In the genomic region with DNA sequence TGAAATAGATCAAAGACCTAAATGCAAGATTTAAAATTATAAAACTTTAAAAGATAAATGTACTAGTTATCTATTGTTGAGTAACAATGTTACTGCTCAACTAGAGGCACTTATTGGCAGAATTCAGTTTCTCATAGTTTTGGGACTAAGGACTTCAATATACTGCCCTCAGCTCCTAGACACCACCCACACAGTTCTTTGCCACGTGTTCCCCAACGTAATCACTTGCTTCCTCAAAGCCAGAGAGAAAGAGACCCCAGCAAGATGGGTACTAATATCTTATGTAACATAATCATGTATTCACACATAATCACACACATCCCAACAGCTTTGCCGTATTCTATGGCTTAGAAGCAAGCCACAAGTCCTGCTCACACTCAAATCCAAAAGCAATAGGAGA, we compare ENCODE assay signal across 15 cellular contexts. TPM values are rescaled to one million over a fixed set of nuclear protein-coding genes. Genes with fewer than 3 reads are reported as not detected.
DNase-seq lines count a peak whose midpoint lies in the region; ATAC-seq and TF ChIP-seq lines count a peak whose summit lies in the region.
"Had no signal": no experiment of that assay in that cellular context is flagged by ENCODE, and none has a peak within 500 bp of the region (broad histone marks: within the 10 kb centered on the region; RNA-seq: fewer than 3 reads in every experiment).

No MANE protein-coding gene starts in this region.

- no CpG with 5 or more reads among the region's 3 CpGs for WGBS in mesenchymal stem cell

- H3K4me3 ChIP-seq in mesenchymal stem cell (ENCODE audit: insufficient read depth in 1 of 2, low read depth in 1 of 2, low read length in 2 of 2) (no peak overlapping the region), upper lobe of right lung (no peak overlapping the region)
- H3K4me3 ChIP-seq: HAP-1 had no signal

- no peaks in the 10 kb centered on the region for H3K9me3 ChIP-seq in mesenchymal stem cell (ENCODE audit: control insufficient read depth, low read length)
- no peaks in the 10 kb centered on the region for H3K9me3 ChIP-seq in upper lobe of right lung
- H3K9me3 ChIP-seq: HAP-1 had no signal

- no peak overlapping the region for H2BK15ac ChIP-seq in mesenchymal stem cell (ENCODE audit: low read depth, poor library complexity, severe bottlenecking)

- no peak overlapping the region for H3K4me2 ChIP-seq in mesenchymal stem cell (ENCODE audit: low read length, poor library complexity, severe bottlenecking)
- H3K4me2 ChIP-seq: KMS-11 had no signal

- H3K27ac ChIP-seq in VCaP = peak overlapping the region; percentile 100
- no peak overlapping the region for H3K27ac ChIP-seq in mesenchymal stem cell (ENCODE audit: low read length, poor library complexity, severe bottlenecking)
- no peak overlapping the region for H3K27ac ChIP-seq in upper lobe of right lung
- H3K27ac ChIP-seq: KMS-11 had no signal

- H2BK120ac ChIP-seq in mesenchymal stem cell (ENCODE audit: low read depth, low read length) = no peak overlapping the region

- peaks cover 25% of the 10 kb centered on the region for H3K36me3 Mint-ChIP-seq in HFFc6 (ENCODE audit: low read depth)
- H3K36me3 Mint-ChIP-seq: CD4-positive, CD25-positive, alpha-beta regulatory T cell; IgD-negative memory B cell had no signal

- H2AK5ac ChIP-seq in mesenchymal stem cell (ENCODE audit: low read length, severe bottlenecking) = no peak overlapping the region

- H3K27me3 ChIP-seq in mesenchymal stem cell (ENCODE audit: control insufficient read depth in 1 of 2, insufficient read depth in 1 of 2, low read length in 2 of 2) (no peaks in the 10 kb centered on the region), upper lobe of right lung (no peaks in the 10 kb centered on the region)

- peak overlapping the region; percentile 23 for H2AFZ ChIP-seq in mesenchymal stem cell (ENCODE audit: low read depth, low read length)

- peaks cover 51% of the 10 kb centered on the region for H3K4me1 Mint-ChIP-seq in HFFc6 (ENCODE audit: low read depth)

- no peak overlapping the region for H4K91ac ChIP-seq in mesenchymal stem cell (ENCODE audit: low read length)

- H3K23ac ChIP-seq in mesenchymal stem cell (ENCODE audit: low read length in 2 of 2) = no peak overlapping the region

- H3K4me1 ChIP-seq in mesenchymal stem cell (ENCODE audit: control insufficient read depth, insufficient read depth, low read depth, low read length) (peaks cover 7% of the 10 kb centered on the region), upper lobe of right lung (no peaks in the 10 kb centered on the region)

- no peak overlapping the region for H3K9ac ChIP-seq in mesenchymal stem cell (ENCODE audit: low read length)
- H3K9ac ChIP-seq: KMS-11 had no signal

- H3K27me3 Mint-ChIP-seq in HFFc6 (ENCODE audit: insufficient read depth) = no peaks in the 10 kb centered on the region; the same call in none of the 2 replicates
- H3K27me3 Mint-ChIP-seq: CD4-positive, CD25-positive, alpha-beta regulatory T cell; IgD-negative memory B cell had no signal

- no peak overlapping the region for H3K4me3 Mint-ChIP-seq in HFFc6
- H3K4me3 Mint-ChIP-seq: CD4-positive, CD25-positive, alpha-beta regulatory T cell; IgD-negative memory B cell had no signal

- H2BK12ac ChIP-seq in mesenchymal stem cell (ENCODE audit: low read length in 2 of 2) = peak overlapping the region in 1 of 2 experiments; percentile 75

- TF ChIP-seq CTCF in HFFc6 (IDR thresholded peaks at IDR 0.05) = no peak
- no peak for TF ChIP-seq CTCF in VCaP (conservative IDR thresholded peaks at IDR 0.05)
- TF ChIP-seq CTCF in upper lobe of right lung (IDR thresholded peaks at IDR 0.05) = no peak

- peak overlapping the region; percentile 14 for H3K27ac Mint-ChIP-seq in HFFc6
- H3K27ac Mint-ChIP-seq: CD4-positive, CD25-positive, alpha-beta regulatory T cell; IgD-negative memory B cell had no signal

- H3K18ac ChIP-seq in mesenchymal stem cell (ENCODE audit: low read depth in 1 of 2, low read length in 2 of 2) = no peak overlapping the region

- H3K79me1 ChIP-seq in mesenchymal stem cell (replicated peaks; ENCODE audit: low read length, poor library complexity, severe bottlenecking) = no peaks in the 10 kb centered on the region

- H4K8ac ChIP-seq in mesenchymal stem cell (ENCODE audit: low read length) = no peak overlapping the region

- intact Hi-C loops in upper lobe of right lung (cut with DNase I) = loop anchor here (5.0 kb wide), 1 partner anchor 426 kb away; no protein-coding TSS in a partner anchor

- H3K36me3 ChIP-seq in mesenchymal stem cell (ENCODE audit: control insufficient read depth in 1 of 2, insufficient read depth in 2 of 2, low read depth in 1 of 2, low read length in 2 of 2) (no peaks in the 10 kb centered on the region), upper lobe of right lung (no peaks in the 10 kb centered on the region)
- H3K36me3 ChIP-seq: HAP-1 had no signal

- no peak overlapping the region for H2BK5ac ChIP-seq in mesenchymal stem cell (ENCODE audit: low read depth, low read length, poor library complexity, severe bottlenecking)

- peak overlapping the region in 1 of 2 experiments; percentile 51 for H3K4ac ChIP-seq in mesenchymal stem cell (ENCODE audit: low read depth in 1 of 2, low read length in 2 of 2)

- no peak for DNase-seq in HFFc6
- DNase-seq in mesenchymal stem cell = no peak
- DNase-seq in upper lobe of right lung = no peak
- no peak for DNase-seq in cerebellum (ENCODE audit: low spot score)
- DNase-seq in UCSD-AML1 (lab: John Stamatoyannopoulos, UW; ENCODE audit: unreplicated experiment) = no peak
- DNase-seq in DMS53 (lab: John Stamatoyannopoulos, UW) = no peak
- DNase-seq: CD4-positive, CD25-positive, alpha-beta regulatory T cell had no signal

- ATAC-seq in upper lobe of right lung = peak; percentile 53
- ATAC-seq in HG03139 (IDR thresholded peaks at IDR 0.05; ENCODE audit: unreplicated experiment) = no peak

- H3K9me3 Mint-ChIP-seq in HFFc6 = peaks cover 8% of the 10 kb centered on the region
- H3K9me3 Mint-ChIP-seq: IgD-negative memory B cell had no signal

- H3K14ac ChIP-seq in mesenchymal stem cell (ENCODE audit: low read length in 2 of 2) = peak overlapping the region in 1 of 2 experiments; percentile 8

RNA-seq across cellular contexts. Expression of a gene that starts 50.3 kb away (rescaled TPM):
- total RNA-seq in HFFc6 (2021; fragmentation: NEBNext Ultra II Directional; extraction: Animal tissue kit (Norgen Biotek cat#: 25700)) = not detected
- polyA plus RNA-seq in mesenchymal stem cell (2013, experiment 1 of 2) = not detected
- not detected for polyA plus RNA-seq in mesenchymal stem cell (2013, experiment 2 of 2)
- 0.87 TPM for total RNA-seq in upper lobe of right lung
- 0.91 TPM for total RNA-seq in cerebellum
- total RNA-seq: Daoy, H1 had no signal
- polyA plus RNA-seq: BJ; CD4-positive, CD25-positive, alpha-beta regulatory T cell; H1; IgD-negative memory B cell had no signal
